8 cellular contexts compared by ENCODE assay signal in the genomic region with DNA sequence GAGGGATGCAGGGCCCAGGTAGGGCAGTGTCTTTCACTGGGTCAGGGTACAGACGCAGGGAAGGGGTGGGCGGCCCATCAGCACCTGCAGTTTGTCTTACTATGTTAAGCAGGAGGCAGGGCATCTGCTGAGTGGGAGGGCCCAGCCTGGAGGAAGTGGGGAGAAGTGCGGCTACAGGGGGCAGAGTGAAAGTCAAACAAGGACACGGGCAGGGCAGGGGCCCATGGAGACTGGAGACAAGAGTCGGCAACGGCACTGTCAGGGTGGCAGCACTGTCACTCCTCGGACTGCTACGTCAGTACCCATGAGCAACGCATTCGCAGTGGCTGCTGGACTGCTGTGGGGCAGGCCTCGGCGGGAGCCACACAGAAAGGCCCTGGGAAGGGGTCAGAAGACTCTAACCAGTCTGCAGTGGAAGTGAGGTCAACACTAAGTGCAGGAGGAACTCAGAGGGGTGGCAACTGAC. TPM values are rescaled to one million over a fixed set of nuclear protein-coding genes. Genes with fewer than 3 reads are reported as not detected.
DNase-seq lines count a peak whose midpoint lies in the region; ATAC-seq and TF ChIP-seq lines count a peak whose summit lies in the region.

No MANE protein-coding gene starts in this region.

- in situ Hi-C loops in GM18951 (cut with MboI; ENCODE audit: low sequenced_read_pairs, unreplicated experiment), result no loop called here

- H3K4me3 ChIP-seq in HUES6 (ENCODE audit: low read depth, low read length) (no peak overlapping the region), heart right ventricle (peak overlapping the region in 4 of 10 donors; percentile 5 to 31 (median 14))

- WGBS in heart right ventricle, 2 donors, result 41% methylated on average over 12 of the region's 12 CpGs

- H3K27ac ChIP-seq in HUES6 (ENCODE audit: low read depth, low read length) (peak overlapping the region; percentile 7; the same call in 1 of the 2 replicates), heart right ventricle (peak overlapping the region in 8 of 10 donors; percentile 19 to 75 (median 30))

- peak; percentile 52 to 64 for DNase-seq in activated CD4-positive, alpha-beta T cell treated with anti-CD3 and anti-CD28 coated beads, Interleukin-2, amount 50 U/mL, for 48 hours
- peak in 1 of 2 donors; percentile 31 for DNase-seq in heart right ventricle
- DNase-seq in stimulated activated CD8-positive, alpha-beta memory T cell treated with anti-CD3 and anti-CD28 coated beads, Interleukin-2, amount 100 ng/mL, for 48 hours (ENCODE audit: low read depth in 2 of 2), result peak; percentile 40 to 48
- DNase-seq in NCI-H345 (lab: John Stamatoyannopoulos, UW), result no peak
- no peak for DNase-seq in NCI-H2081 treated with DMSO at 0.1 percent for 48 hours (lab: John Stamatoyannopoulos, UW)

- TF ChIP-seq POLR2A in GM18951 (IDR thresholded peaks at IDR 0.05; ENCODE audit: extremely low read depth, insufficient read depth, insufficient read length), result peak; percentile 43

- no peaks in the 10 kb centered on the region for H3K9me3 ChIP-seq in HUES6 (ENCODE audit: control insufficient read depth, insufficient read depth, low read depth, low read length)
- H3K9me3 ChIP-seq in heart right ventricle, result no peaks in the 10 kb centered on the region

- no peaks in the 10 kb centered on the region for H3K36me3 ChIP-seq in HUES6 (ENCODE audit: control insufficient read depth, insufficient read depth, low read length)
- H3K36me3 ChIP-seq in heart right ventricle, result peaks cover 0 to 2% (median 0%) of the 10 kb centered on the region in 9 donors

- TF ChIP-seq CTCF in heart right ventricle (IDR thresholded peaks at IDR 0.05), result no peak

- H3K27me3 ChIP-seq in HUES6 (ENCODE audit: control insufficient read depth, insufficient read depth, low read length), result no peaks in the 10 kb centered on the region
- H3K27me3 ChIP-seq in heart right ventricle, result no peaks in the 10 kb centered on the region

- intact Hi-C loops in heart right ventricle (cut with DNase I), result no loop called here

- H3K9ac ChIP-seq in HUES6 (ENCODE audit: low read length), result no peak overlapping the region

- ATAC-seq in heart right ventricle, result peak; percentile 31 to 54 (median 47)
- ATAC-seq in HG03095 (IDR thresholded peaks at IDR 0.05; ENCODE audit: unreplicated experiment), result no peak

- H3K4me1 ChIP-seq in HUES6 (ENCODE audit: control insufficient read depth, insufficient read depth, low read length) (peaks cover 67% of the 10 kb centered on the region), heart right ventricle (peaks cover 34 to 93% (median 65%) of the 10 kb centered on the region in 9 donors)

RNA-seq across cellular contexts. Expression of a gene that starts 19.7 kb away (rescaled TPM):
- total RNA-seq in heart right ventricle, result 10 to 100 TPM; 15.6 to 25.0 (median 20.6) TPM
- 10 to 100 TPM in 1 of 2 donors, 1 to 10 TPM in 1; 6.7 to 10.5 TPM for polyA plus RNA-seq in heart right ventricle

Comparison
In these comparisons a context has a peak if more than half of its experiments do, and no peak if none do; other contexts are left out.
1. DNase-seq: peak in activated CD4-positive, alpha-beta T cell treated with anti-CD3 and anti-CD28 coated beads, Interleukin-2, amount 50 U/mL, for 48 hours (2 of 2) and stimulated activated CD8-positive, alpha-beta memory T cell treated with anti-CD3 and anti-CD28 coated beads, Interleukin-2, amount 100 ng/mL, for 48 hours (2 of 2); none in NCI-H345 (single experiment) and NCI-H2081 treated with DMSO at 0.1 percent for 48 hours (single experiment).